ENCODE assay signal across 6 cellular contexts in genomic region chr15:75302753-75303152, GRCh38. TPM values are rescaled to one million over a fixed set of nuclear protein-coding genes. Genes with fewer than 3 reads are reported as not detected.
"Had no signal": no experiment of that assay in that cellular context is flagged by ENCODE, and none has a peak within 500 bp of the region (broad histone marks: within the 10 kb centered on the region; RNA-seq: fewer than 3 reads in every experiment).

No MANE protein-coding gene starts in this region.

RNA-seq across cellular contexts. Expression of gene GOLGA6D, which starts 20.1 kb away (rescaled TPM):
- total RNA-seq: HepG2, HT1080, IMR-90, K562 had no signal
- polyA plus RNA-seq: IgD-negative memory B cell, IMR-90, K562 had no signal

RNA-seq across cellular contexts. Expression of gene NEIL1, which starts 44.1 kb away (rescaled TPM):
- total RNA-seq: HT1080 had no signal

RNA-seq across cellular contexts. Expression of gene GOLGA6C, which starts 44.6 kb away (rescaled TPM):
- total RNA-seq: HepG2, HT-29, HT1080, IMR-90, K562 had no signal
- polyA plus RNA-seq: HepG2, IgD-negative memory B cell, IMR-90, K562 had no signal
